Comparison of ENCODE assay signal across 9 cellular contexts in the genomic region with DNA sequence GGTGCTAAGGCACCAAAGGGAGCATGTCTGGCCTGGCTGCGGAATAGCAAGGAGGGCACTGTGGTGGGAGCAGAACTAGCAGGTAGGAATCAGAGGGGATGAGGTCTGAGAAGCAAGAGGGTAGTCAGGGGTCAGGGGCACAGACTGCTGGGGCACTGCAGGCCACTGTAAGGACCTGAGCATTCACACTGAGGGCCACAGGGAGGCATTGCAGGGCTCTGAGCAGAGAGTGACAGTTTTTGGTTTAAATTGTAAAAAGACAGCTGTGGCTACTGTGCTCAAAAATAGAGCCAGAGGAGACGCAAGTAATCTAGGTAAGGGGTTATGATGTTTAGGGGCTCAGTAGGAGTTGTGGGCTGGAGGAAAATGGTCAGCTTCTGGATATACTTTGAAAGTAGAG. TPM values are rescaled to one million over a fixed set of nuclear protein-coding genes. Genes with fewer than 3 reads are reported as not detected.
DNase-seq lines count a peak whose midpoint lies in the region; ATAC-seq and TF ChIP-seq lines count a peak whose summit lies in the region.
"Had no signal": no experiment of that assay in that cellular context is flagged by ENCODE, and none has a peak within 500 bp of the region (broad histone marks: within the 10 kb centered on the region; RNA-seq: fewer than 3 reads in every experiment).

No MANE protein-coding gene starts in this region.

- peaks cover 79% of the 10 kb centered on the region for H3K4me1 Mint-ChIP-seq in activated naive CD4-positive, alpha-beta T cell treated with anti-CD3 and anti-CD28 coated beads for 36 hours (ENCODE audit: low read depth)

- intact Hi-C loops in activated naive CD4-positive, alpha-beta T cell treated with anti-CD3 and anti-CD28 coated beads for 36 hours (cut with micrococcal nuclease), result no loop called here

- ATAC-seq in RWPE2 (ENCODE audit: low read depth) (no peak), HG02588 (IDR thresholded peaks at IDR 0.05; ENCODE audit: unreplicated experiment) (no peak)

- no peak overlapping the region for H3K27ac ChIP-seq in RWPE2 (ENCODE audit: poor library complexity, severe bottlenecking)
- H3K27ac ChIP-seq in subcutaneous abdominal adipose tissue (ENCODE audit: low read depth, low read length), result peak overlapping the region; percentile 79

- TF ChIP-seq CTCF in RWPE2 (IDR thresholded peaks at IDR 0.05; ENCODE audit: poor library complexity, severe bottlenecking) (peak; percentile 13), fibroblast of pulmonary artery (IDR thresholded peaks at IDR 0.05; ENCODE audit: low read length, missing control alignments) (peak; percentile 15)

- peak overlapping the region; percentile 87 for H3K27ac Mint-ChIP-seq in activated naive CD4-positive, alpha-beta T cell treated with anti-CD3 and anti-CD28 coated beads for 36 hours

- no peaks in the 10 kb centered on the region for H3K9me3 Mint-ChIP-seq in activated naive CD4-positive, alpha-beta T cell treated with anti-CD3 and anti-CD28 coated beads for 36 hours

- H3K27me3 Mint-ChIP-seq in activated naive CD4-positive, alpha-beta T cell treated with anti-CD3 and anti-CD28 coated beads for 36 hours (ENCODE audit: low read depth), result no peaks in the 10 kb centered on the region

- no peak overlapping the region for H3K4me3 ChIP-seq in RWPE2 (ENCODE audit: severe bottlenecking)
- H3K4me3 ChIP-seq in fibroblast of pulmonary artery (replicated peaks; ENCODE audit: low read depth, low read length), result no peak overlapping the region
- H3K4me3 ChIP-seq in subcutaneous abdominal adipose tissue (ENCODE audit: low read depth in 1 of 5, low read length in 5 of 5), result peak overlapping the region; percentile 21 to 64 (median 55)
- H3K4me3 ChIP-seq: thyroid gland had no signal

- DNase-seq in activated naive CD4-positive, alpha-beta T cell treated with anti-CD3 and anti-CD28 coated beads for 36 hours, result peak; percentile 30
- DNase-seq in activated naive CD4-positive, alpha-beta T cell (lab: John Stamatoyannopoulos, UW), result no peak
- no peak for DNase-seq in RWPE2 (ENCODE audit: low spot score)
- DNase-seq in fibroblast of pulmonary artery (ENCODE audit: low read depth), result no peak
- DNase-seq in SW480 (ENCODE audit: low spot score), result no peak
- no peak for DNase-seq in NCI-H1105 treated with DMSO at 0.1 percent for 48 hours (lab: John Stamatoyannopoulos, UW)
- DNase-seq: thyroid gland had no signal

- H3K9ac ChIP-seq in subcutaneous abdominal adipose tissue (ENCODE audit: low read length in 5 of 5), result peak overlapping the region in 2 of 5 donors; percentile 50 to 64

- H3K9me3 ChIP-seq in RWPE2 (ENCODE audit: severe bottlenecking), result no peaks in the 10 kb centered on the region
- H3K9me3 ChIP-seq in subcutaneous abdominal adipose tissue (ENCODE audit: control insufficient read depth in 5 of 5, low read length in 5 of 5), result no peaks in the 10 kb centered on the region
- H3K9me3 ChIP-seq: thyroid gland had no signal

- H3K36me3 ChIP-seq in RWPE2 (ENCODE audit: low read depth) (no peaks in the 10 kb centered on the region), subcutaneous abdominal adipose tissue (ENCODE audit: control insufficient read depth in 5 of 5, insufficient read depth in 5 of 5, low read length in 5 of 5) (peaks cover 0 to under 1% (median 0%) of the 10 kb centered on the region in 5 donors)
- H3K36me3 ChIP-seq: thyroid gland had no signal

- H3K4me3 Mint-ChIP-seq in activated naive CD4-positive, alpha-beta T cell treated with anti-CD3 and anti-CD28 coated beads for 36 hours, result peak overlapping the region; percentile 68

- no peaks in the 10 kb centered on the region for H3K27me3 ChIP-seq in RWPE2 (ENCODE audit: insufficient read depth, poor library complexity, severe bottlenecking)
- no peaks in the 10 kb centered on the region for H3K27me3 ChIP-seq in subcutaneous abdominal adipose tissue (ENCODE audit: control insufficient read depth in 5 of 5, insufficient read depth in 4 of 5, low read length in 5 of 5)
- H3K27me3 ChIP-seq: thyroid gland had no signal

- peaks cover 32% of the 10 kb centered on the region for H3K36me3 Mint-ChIP-seq in activated naive CD4-positive, alpha-beta T cell treated with anti-CD3 and anti-CD28 coated beads for 36 hours (ENCODE audit: low read depth)

- no peaks in the 10 kb centered on the region for H3K4me1 ChIP-seq in RWPE2 (ENCODE audit: insufficient read depth, poor library complexity, severe bottlenecking)
- H3K4me1 ChIP-seq in subcutaneous abdominal adipose tissue (ENCODE audit: control insufficient read depth in 5 of 5, insufficient read depth in 5 of 5, low read length in 5 of 5), result peaks cover 6 to 53% (median 28%) of the 10 kb centered on the region in 5 donors

- CTCF ChIA-PET in activated naive CD4-positive, alpha-beta T cell treated with anti-CD3 and anti-CD28 coated beads for 36 hours (lab: Charles Lee), result interaction anchor here (1.1 to 7.5 kb wide), 7 partner anchors 9 to 149 kb away, joined by 3 to 69 read pairs (median 5); no protein-coding TSS in a partner anchor

RNA-seq across cellular contexts. Expression of gene ARHGAP25, which starts 41.5 kb away (rescaled TPM):
- total RNA-seq in activated naive CD4-positive, alpha-beta T cell treated with anti-CD3 and anti-CD28 coated beads for 36 hours, result 10 to 100 TPM; 43.0 to 46.7 TPM

Comparison
In these comparisons a context has a peak if more than half of its experiments do, and no peak if none do; other contexts are left out.
1. H3K4me3 ChIP-seq: peak in subcutaneous abdominal adipose tissue (5 of 5); none in RWPE2 (single experiment) and fibroblast of pulmonary artery (single experiment).